In genomic region chr14:68686212-68686478, GRCh38 we compare ENCODE assay signal across 10 cellular contexts.
DNase-seq lines count a peak whose midpoint lies in the region; ATAC-seq and TF ChIP-seq lines count a peak whose summit lies in the region.
"Had no signal": no experiment of that assay in that cellular context is flagged by ENCODE, and none has a peak within 500 bp of the region (broad histone marks: within the 10 kb centered on the region; RNA-seq: fewer than 3 reads in every experiment).

No MANE protein-coding gene starts in this region.

- CTCF ChIA-PET in CD4-positive, alpha-beta T cell (lab: Charles Lee): interaction anchor here (0.8 to 1.7 kb wide), 7 partner anchors 29 to 437 kb away, joined by 3 to 7 read pairs (median 4); partner anchors contain the start of gene ZFP36L1

- H3K4me1 Mint-ChIP-seq in CD4-positive, alpha-beta T cell (ENCODE audit: low read depth): peaks cover 67% of the 10 kb centered on the region
- H3K4me1 Mint-ChIP-seq in effector memory CD8-positive, alpha-beta T cell (ENCODE audit: low read depth in 2 of 2): peaks cover 40 to 44% of the 10 kb centered on the region in 2 donors

- no peaks in the 10 kb centered on the region for H3K27me3 Mint-ChIP-seq in CD4-positive, alpha-beta T cell
- H3K27me3 Mint-ChIP-seq in effector memory CD8-positive, alpha-beta T cell: no peaks in the 10 kb centered on the region

- no peaks in the 10 kb centered on the region for H3K9me2 ChIP-seq in OCI-LY1 (ENCODE audit: low read depth, low read length)

- DNase-seq in CD4-positive, alpha-beta T cell: no peak
- DNase-seq in effector memory CD8-positive, alpha-beta T cell: no peak
- DNase-seq in germinal center (ENCODE audit: low spot score) (no peak), occipital lobe (lab: John Stamatoyannopoulos, UW) (no peak), GM10266 (ENCODE audit: extremely low spot score) (no peak)
- DNase-seq in stimulated activated CD4-positive, alpha-beta T cell treated with anti-CD3 and anti-CD28 coated beads, Interleukin-1b, Interleukin-23, amount 100 ng/mL, for 48 hours: no peak
- DNase-seq: kidney, NCI-H526 had no signal

- H3K36me3 Mint-ChIP-seq in CD4-positive, alpha-beta T cell (ENCODE audit: low read depth): no peaks in the 10 kb centered on the region
- peaks cover 20% of the 10 kb centered on the region for H3K36me3 Mint-ChIP-seq in effector memory CD8-positive, alpha-beta T cell (ENCODE audit: insufficient read depth)

- POLR2A ChIA-PET in CD4-positive, alpha-beta T cell (lab: Charles Lee): interaction anchor here (0.8 to 2.6 kb wide), 17 partner anchors 8 to 403 kb away, joined by 3 to 41 read pairs (median 5); partner anchors contain the start of gene ZFP36L1

- intact Hi-C loops in CD4-positive, alpha-beta T cell (cut with DNase I, micrococcal nuclease): loop anchor here (5.0 to 10.0 kb wide), 4 partner anchors 61 to 421 kb away; no protein-coding TSS in a partner anchor

- no peaks in the 10 kb centered on the region for H3K9me3 ChIP-seq in CD4-positive, alpha-beta T cell (ENCODE audit: control insufficient read depth, low read length)
- H3K9me3 ChIP-seq in OCI-LY1 (ENCODE audit: low read length) (no peaks in the 10 kb centered on the region), parathyroid adenoma (ENCODE audit: control insufficient read depth, low read length) (no peaks in the 10 kb centered on the region)

- H2AFZ ChIP-seq in OCI-LY1 (ENCODE audit: low read length): no peak overlapping the region
- H2AFZ ChIP-seq in parathyroid adenoma: no peak overlapping the region

- H4K20me1 ChIP-seq in OCI-LY1 (ENCODE audit: insufficient read depth, low read length): no peaks in the 10 kb centered on the region

- H3K4me2 ChIP-seq in OCI-LY1 (ENCODE audit: low read length) (peak overlapping the region; percentile 59; the same call in 1 of the 2 replicates), parathyroid adenoma (ENCODE audit: low read length) (peak overlapping the region; percentile 1)

- peak overlapping the region; percentile 94 for H3K27ac Mint-ChIP-seq in CD4-positive, alpha-beta T cell
- H3K27ac Mint-ChIP-seq in effector memory CD8-positive, alpha-beta T cell: peak overlapping the region; percentile 96 to 97

- H3K27ac ChIP-seq in CD4-positive, alpha-beta T cell (ENCODE audit: low read depth, low read length): peak overlapping the region; percentile 62
- H3K27ac ChIP-seq in OCI-LY1 (ENCODE audit: low read depth, low read length, poor library complexity, severe bottlenecking) (peak overlapping the region; percentile 91), parathyroid adenoma (peak overlapping the region; percentile 29)

- no peak overlapping the region for H3K4me3 Mint-ChIP-seq in CD4-positive, alpha-beta T cell
- peak overlapping the region in 1 of 2 donors; percentile 73 for H3K4me3 Mint-ChIP-seq in effector memory CD8-positive, alpha-beta T cell

- H3K9me3 Mint-ChIP-seq in CD4-positive, alpha-beta T cell: no peaks in the 10 kb centered on the region
- H3K9me3 Mint-ChIP-seq in effector memory CD8-positive, alpha-beta T cell: no peaks in the 10 kb centered on the region

- H3F3A ChIP-seq in OCI-LY1 (ENCODE audit: insufficient read depth, low read length): 0 out of 2 replicates have a peak, but pooled peaks cover 6% of the 10 kb centered on the region

- peaks cover 74% of the 10 kb centered on the region for H3K4me1 ChIP-seq in OCI-LY1 (ENCODE audit: insufficient read depth, low read length, severe bottlenecking)
- H3K4me1 ChIP-seq in parathyroid adenoma: peaks cover 35% of the 10 kb centered on the region

- H3K79me2 ChIP-seq in OCI-LY1 (ENCODE audit: insufficient read depth, low read length) (no peaks in the 10 kb centered on the region), parathyroid adenoma (no peaks in the 10 kb centered on the region)

- H3K9ac ChIP-seq in OCI-LY1 (ENCODE audit: low read length) (peak overlapping the region; percentile 8; the same call in 1 of the 2 replicates), parathyroid adenoma (no peak overlapping the region)

- H3K36me3 ChIP-seq in OCI-LY1 (ENCODE audit: insufficient read depth, low read length) (no peaks in the 10 kb centered on the region), parathyroid adenoma (ENCODE audit: control insufficient read depth, insufficient read depth, low read length) (no peaks in the 10 kb centered on the region)

- ATAC-seq in CD4-positive, alpha-beta T cell (ENCODE audit: poor library complexity): no peak
- no peak for ATAC-seq in effector memory CD8-positive, alpha-beta T cell (replicated peaks)

- H3K27me3 ChIP-seq in CD4-positive, alpha-beta T cell (ENCODE audit: control insufficient read depth, insufficient read depth, low read length): no peaks in the 10 kb centered on the region
- no peaks in the 10 kb centered on the region for H3K27me3 ChIP-seq in OCI-LY1 (ENCODE audit: insufficient read depth, low read length)
- H3K27me3 ChIP-seq in parathyroid adenoma (ENCODE audit: control insufficient read depth, insufficient read depth, low read length): no peaks in the 10 kb centered on the region

- TF ChIP-seq CTCF in CD4-positive, alpha-beta T cell (IDR thresholded peaks at IDR 0.05): no peak
- TF ChIP-seq CTCF in OCI-LY1 (IDR thresholded peaks at IDR 0.05; ENCODE audit: low read length) (no peak), parathyroid adenoma (IDR thresholded peaks at IDR 0.05) (no peak), GM10266 (IDR thresholded peaks at IDR 0.05; ENCODE audit: control insufficient read depth, insufficient read depth, low read depth, missing control alignments) (no peak)

- H3K4me3 ChIP-seq in OCI-LY1 (ENCODE audit: low read depth, low read length, poor library complexity, severe bottlenecking): no peak overlapping the region
- H3K4me3 ChIP-seq in parathyroid adenoma (ENCODE audit: low read depth, low read length): no peak overlapping the region

Comparison
In these comparisons a context has a peak if more than half of its experiments do, and no peak if none do; other contexts are left out.
1. H3K27ac ChIP-seq: peak in every context shown above with its lines; median percentile 91 in OCI-LY1; 62 in CD4-positive, alpha-beta T cell; 29 in parathyroid adenoma.